Comparison of ENCODE assay signal across 8 cellular contexts in the genomic region with DNA sequence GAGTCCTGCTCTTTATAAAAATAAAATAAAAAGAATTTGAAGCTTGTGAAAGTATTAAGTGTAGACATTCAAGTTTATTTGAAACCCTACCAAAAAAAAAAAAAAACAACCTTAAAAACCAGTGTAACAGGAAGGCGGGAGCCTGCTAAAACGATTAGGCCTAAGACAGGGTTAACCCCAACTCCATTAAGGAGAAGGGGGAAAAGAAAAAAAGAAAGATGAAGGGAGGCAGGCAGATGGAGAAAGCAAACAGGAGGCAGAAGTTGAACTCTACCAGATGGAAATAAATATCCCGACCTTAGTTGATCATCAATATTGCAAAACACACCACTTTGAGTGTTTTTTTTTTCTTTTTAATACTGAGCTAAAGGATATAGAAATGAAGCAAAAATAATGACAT. TPM values are rescaled to one million over a fixed set of nuclear protein-coding genes. Genes with fewer than 3 reads are reported as not detected.
DNase-seq lines count a peak whose midpoint lies in the region; ATAC-seq and TF ChIP-seq lines count a peak whose summit lies in the region.

No MANE protein-coding gene starts in this region.

- TF ChIP-seq CTCF in left lung (IDR thresholded peaks at IDR 0.05) = no peak
- TF ChIP-seq CTCF in type B pancreatic cell (conservative IDR thresholded peaks at IDR 0.05) = no peak

- ATAC-seq in left lung = no peak
- ATAC-seq in HG02870 (IDR thresholded peaks at IDR 0.05; ENCODE audit: unreplicated experiment) = no peak

- H3K4me1 ChIP-seq in left lung = peaks cover 5 to 14% of the 10 kb centered on the region in 2 donors

- H3K9me3 ChIP-seq in left lung = no peaks in the 10 kb centered on the region

- H3K4me1 Mint-ChIP-seq in activated naive CD4-positive, alpha-beta T cell treated with anti-CD3 and anti-CD28 coated beads for 36 hours (ENCODE audit: low read depth) = peaks cover 27% of the 10 kb centered on the region
- peaks cover 35% of the 10 kb centered on the region for H3K4me1 Mint-ChIP-seq in activated naive CD8-positive, alpha-beta T cell (ENCODE audit: low read depth)
- H3K4me1 Mint-ChIP-seq in type B pancreatic cell (ENCODE audit: unreplicated experiment) = peaks cover 24% of the 10 kb centered on the region

- intact Hi-C loops in activated naive CD4-positive, alpha-beta T cell treated with anti-CD3 and anti-CD28 coated beads for 36 hours (cut with micrococcal nuclease) = loop anchor here (1.0 to 5.0 kb wide), 11 partner anchors 10 to 780 kb away; a partner anchor contains a TSS
- intact Hi-C loops in left lung (cut with DNase I) = no loop called here

- H3K27ac Mint-ChIP-seq in activated naive CD4-positive, alpha-beta T cell treated with anti-CD3 and anti-CD28 coated beads for 36 hours = peak overlapping the region; percentile 100
- peak overlapping the region; percentile 99 for H3K27ac Mint-ChIP-seq in activated naive CD8-positive, alpha-beta T cell
- peak overlapping the region; percentile 97 for H3K27ac Mint-ChIP-seq in type B pancreatic cell

- no peak for DNase-seq in activated naive CD4-positive, alpha-beta T cell treated with anti-CD3 and anti-CD28 coated beads for 36 hours
- DNase-seq in activated naive CD4-positive, alpha-beta T cell treated with anti-CD3 and anti-CD28 coated beads, Interleukin-2, amount 50 U/mL, for 16 hours = no peak
- DNase-seq in left lung = no peak
- DNase-seq in type B pancreatic cell (ENCODE audit: extremely low spot score, unreplicated experiment) = no peak
- no peak for DNase-seq in middle frontal gyrus (ENCODE audit: extremely low spot score, low spot score)
- no peak for DNase-seq in dermis blood vessel endothelial cell

- H3K4me3 ChIP-seq in left lung = peak overlapping the region; percentile 36 to 85

- CTCF ChIA-PET in activated naive CD4-positive, alpha-beta T cell treated with anti-CD3 and anti-CD28 coated beads for 36 hours (lab: Charles Lee) = interaction anchor here (0.6 to 0.9 kb wide), 5 partner anchors 14 to 586 kb away, joined by 3 to 4 read pairs (median 3); no protein-coding TSS in a partner anchor

- peak overlapping the region; percentile 100 for H3K4me3 Mint-ChIP-seq in activated naive CD4-positive, alpha-beta T cell treated with anti-CD3 and anti-CD28 coated beads for 36 hours
- H3K4me3 Mint-ChIP-seq in activated naive CD8-positive, alpha-beta T cell = peak overlapping the region; percentile 93
- peak overlapping the region; percentile 97 for H3K4me3 Mint-ChIP-seq in type B pancreatic cell

- peaks cover 0 to 22% of the 10 kb centered on the region in 2 donors for H3K36me3 ChIP-seq in left lung

- peaks cover 68% of the 10 kb centered on the region for H3K36me3 Mint-ChIP-seq in activated naive CD4-positive, alpha-beta T cell treated with anti-CD3 and anti-CD28 coated beads for 36 hours (ENCODE audit: low read depth)
- peaks cover 20% of the 10 kb centered on the region for H3K36me3 Mint-ChIP-seq in activated naive CD8-positive, alpha-beta T cell
- peaks cover 25% of the 10 kb centered on the region for H3K36me3 Mint-ChIP-seq in type B pancreatic cell

- no peaks in the 10 kb centered on the region for H3K9me3 Mint-ChIP-seq in activated naive CD4-positive, alpha-beta T cell treated with anti-CD3 and anti-CD28 coated beads for 36 hours
- H3K9me3 Mint-ChIP-seq in activated naive CD8-positive, alpha-beta T cell (ENCODE audit: low read depth) = no peaks in the 10 kb centered on the region
- H3K9me3 Mint-ChIP-seq in type B pancreatic cell = no peaks in the 10 kb centered on the region

- H3K27ac ChIP-seq in left lung = peak overlapping the region; percentile 96 to 99

- H3K27me3 Mint-ChIP-seq in activated naive CD4-positive, alpha-beta T cell treated with anti-CD3 and anti-CD28 coated beads for 36 hours (ENCODE audit: low read depth) = no peaks in the 10 kb centered on the region
- H3K27me3 Mint-ChIP-seq in activated naive CD8-positive, alpha-beta T cell = no peaks in the 10 kb centered on the region
- H3K27me3 Mint-ChIP-seq in type B pancreatic cell = no peaks in the 10 kb centered on the region

- no peaks in the 10 kb centered on the region for H3K27me3 ChIP-seq in left lung

RNA-seq across cellular contexts. Expression of a gene that starts 1.2 kb away (rescaled TPM):
- 100 to 1,000 TPM; 218 to 223 TPM for total RNA-seq in activated naive CD4-positive, alpha-beta T cell treated with anti-CD3 and anti-CD28 coated beads for 36 hours
- 100 to 1,000 TPM in 1 of 2 donors, 10 to 100 TPM in 1; 87.9 to 114 TPM for total RNA-seq in left lung
- total RNA-seq in type B pancreatic cell (ENCODE audit: low replicate concordance) = 111 and 116 TPM in 2 replicates
- total RNA-seq in dermis blood vessel endothelial cell = 32.3 and 40.9 TPM in 2 replicates
